13 cellular contexts compared by ENCODE assay signal in genomic region chr9:20353931-20354652, GRCh38.
DNase-seq lines count a peak whose midpoint lies in the region; ATAC-seq and TF ChIP-seq lines count a peak whose summit lies in the region.
"Had no signal": no experiment of that assay in that cellular context is flagged by ENCODE, and none has a peak within 500 bp of the region (broad histone marks: within the 10 kb centered on the region; RNA-seq: fewer than 3 reads in every experiment).

No MANE protein-coding gene starts in this region.

- peaks cover 42% of the 10 kb centered on the region for H3K36me3 Mint-ChIP-seq in T-helper 1 cell treated with Interleukin-12 subunit alpha and Interleukin-12 subunit beta and Interleukin-4 antibody, amounts not matched to agents 30 μg/mL and 1 μg/mL, for 36 hours (ENCODE audit: low read depth)
- H3K36me3 Mint-ChIP-seq: stimulated activated naive B cell treated with anti-CD40 and anti-IgM and Interleukin-4, amounts not matched to agents 10 μg/mL and 1 μg/mL and 100 μg/mL, for 72 hours had no signal

- no peaks in the 10 kb centered on the region for H3K9me3 Mint-ChIP-seq in T-helper 1 cell treated with Interleukin-12 subunit alpha and Interleukin-12 subunit beta and Interleukin-4 antibody, amounts not matched to agents 30 μg/mL and 1 μg/mL, for 36 hours
- H3K9me3 Mint-ChIP-seq: nephron progenitor cell; stimulated activated naive B cell treated with anti-CD40 and anti-IgM and Interleukin-4, amounts not matched to agents 10 μg/mL and 1 μg/mL and 100 μg/mL, for 72 hours had no signal

- no peak overlapping the region for H3K4me3 ChIP-seq in choroid plexus epithelial cell (ENCODE audit: low read depth, low read length)

- H3K27me3 Mint-ChIP-seq in T-helper 1 cell treated with Interleukin-12 subunit alpha and Interleukin-12 subunit beta and Interleukin-4 antibody, amounts not matched to agents 30 μg/mL and 1 μg/mL, for 36 hours (ENCODE audit: low read depth): no peaks in the 10 kb centered on the region
- H3K27me3 Mint-ChIP-seq: stimulated activated naive B cell treated with anti-CD40 and anti-IgM and Interleukin-4, amounts not matched to agents 10 μg/mL and 1 μg/mL and 100 μg/mL, for 72 hours had no signal

- peaks cover 62% of the 10 kb centered on the region for H3K4me1 Mint-ChIP-seq in T-helper 1 cell treated with Interleukin-12 subunit alpha and Interleukin-12 subunit beta and Interleukin-4 antibody, amounts not matched to agents 30 μg/mL and 1 μg/mL, for 36 hours (ENCODE audit: low read depth)

- H3K27ac Mint-ChIP-seq in T-helper 1 cell treated with Interleukin-12 subunit alpha and Interleukin-12 subunit beta and Interleukin-4 antibody, amounts not matched to agents 30 μg/mL and 1 μg/mL, for 36 hours: peak overlapping the region; percentile 60
- H3K27ac Mint-ChIP-seq: stimulated activated naive B cell treated with anti-CD40 and anti-IgM and Interleukin-4, amounts not matched to agents 10 μg/mL and 1 μg/mL and 100 μg/mL, for 72 hours had no signal

- H3K4me3 Mint-ChIP-seq in T-helper 1 cell treated with Interleukin-12 subunit alpha and Interleukin-12 subunit beta and Interleukin-4 antibody, amounts not matched to agents 30 μg/mL and 1 μg/mL, for 36 hours: no peak overlapping the region
- H3K4me3 Mint-ChIP-seq: nephron progenitor cell; stimulated activated naive B cell treated with anti-CD40 and anti-IgM and Interleukin-4, amounts not matched to agents 10 μg/mL and 1 μg/mL and 100 μg/mL, for 72 hours had no signal

- TF ChIP-seq CTCF in choroid plexus epithelial cell (conservative IDR thresholded peaks at IDR 0.05; ENCODE audit: low read depth, low read length): no peak

- DNase-seq in T-helper 1 cell (no peak), choroid plexus epithelial cell (ENCODE audit: low read depth) (peak; percentile 58), renal cortical epithelial cell (ENCODE audit: low read depth) (peak; percentile 58), NOMO-1 (lab: John Stamatoyannopoulos, UW; ENCODE audit: unreplicated experiment in 2 of 2) (no peak), epidermal melanocyte (ENCODE audit: insufficient read length, low spot score) (no peak)
- DNase-seq in activated CD4-positive, CD25-positive, alpha-beta regulatory T cell (lab: John Stamatoyannopoulos, UW): no peak
- DNase-seq: 8988T; effector CD4-positive, alpha-beta T cell; NCI-H1436; nephron progenitor cell; stimulated activated naive B cell treated with anti-CD40 and anti-IgM and Interleukin-4, amounts not matched to agents 10 μg/mL and 1 μg/mL and 100 μg/mL, for 72 hours had no signal

- ATAC-seq in HG03354 (IDR thresholded peaks at IDR 0.05; ENCODE audit: poor library complexity, severe bottlenecking, unreplicated experiment): peak; percentile 55

Comparison
In these comparisons a context has a peak if more than half of its experiments do, and no peak if none do; other contexts are left out.
1. DNase-seq: peak in choroid plexus epithelial cell (single experiment) and renal cortical epithelial cell (single experiment); none in T-helper 1 cell (0 of 5), NOMO-1 (0 of 2), activated CD4-positive, CD25-positive, alpha-beta regulatory T cell (0 of 4) and epidermal melanocyte (single experiment).